In genomic region chr1:26723013-26723991, GRCh38 we compare ENCODE assay signal across 1 cellular context.
A peak's percentile ranks its signal among the peaks of the same experiment; 100 is the strongest.
TF ChIP-seq lines count a peak whose summit lies in the region.

No MANE protein-coding gene starts in this region.

TF ChIP-seq in HepG2, 621 proteins besides CTCF, POLR2A, EP300 and RAD21 (continued from another document and continues in another):
- TF ChIP-seq ZNF609 (CRISPR knock-in tag; IDR thresholded peaks at IDR 0.05; ENCODE audit: borderline replicate concordance) (no peak), ZNF510 (CRISPR knock-in tag; IDR thresholded peaks at IDR 0.05; ENCODE audit: low read depth) (no peak), ZNF576 (CRISPR knock-in tag; IDR thresholded peaks at IDR 0.05) (no peak), ZNF660 (CRISPR knock-in tag; IDR thresholded peaks at IDR 0.05; ENCODE audit: borderline replicate concordance, low read depth) (no peak), ZBTB39 (CRISPR knock-in tag; IDR thresholded peaks at IDR 0.05) (no peak), REXO4 (CRISPR knock-in tag; IDR thresholded peaks at IDR 0.05; ENCODE audit: borderline replicate concordance) (no peak), NFKB2 (CRISPR knock-in tag; IDR thresholded peaks at IDR 0.05; ENCODE audit: borderline replicate concordance) (peak; percentile 69; the same call in 1 of the 2 replicates), ZKSCAN8 (CRISPR knock-in tag; IDR thresholded peaks at IDR 0.05; ENCODE audit: borderline replicate concordance) (no peak), ONECUT2 (CRISPR knock-in tag; IDR thresholded peaks at IDR 0.05) (no peak), ZKSCAN1 (IDR thresholded peaks at IDR 0.05; ENCODE audit: low read length) (no peak), ZFP1 (CRISPR knock-in tag; IDR thresholded peaks at IDR 0.05) (no peak), SP140L (CRISPR knock-in tag; IDR thresholded peaks at IDR 0.05; ENCODE audit: borderline replicate concordance) (no peak), UBTF (CRISPR knock-in tag; IDR thresholded peaks at IDR 0.05) (no peak), TBX2 (CRISPR knock-in tag; IDR thresholded peaks at IDR 0.05; ENCODE audit: borderline replicate concordance) (peak; percentile 51; the same call in 1 of the 2 replicates), ZSCAN25 (CRISPR knock-in tag; IDR thresholded peaks at IDR 0.05) (no peak), IKZF5 (CRISPR knock-in tag; IDR thresholded peaks at IDR 0.05) (peak; percentile 81), USF2 (IDR thresholded peaks at IDR 0.05; ENCODE audit: low read depth, low read length) (peak; percentile 64), USF2 (CRISPR knock-in tag; IDR thresholded peaks at IDR 0.05; ENCODE audit: borderline replicate concordance) (peak; percentile 83; the same call in 1 of the 2 replicates), ZNF644 (CRISPR knock-in tag; IDR thresholded peaks at IDR 0.05; ENCODE audit: low read depth) (0 out of 2 replicates have a peak, but pooled peaks have one; percentile 30), ZNF343 (CRISPR knock-in tag; IDR thresholded peaks at IDR 0.05) (no peak), ZSCAN20 (CRISPR knock-in tag; IDR thresholded peaks at IDR 0.05; ENCODE audit: borderline replicate concordance) (no peak), KLF11 (CRISPR knock-in tag; IDR thresholded peaks at IDR 0.05) (no peak), FOXA3 (CRISPR knock-in tag; IDR thresholded peaks at IDR 0.05) (no peak), ARHGAP35 (CRISPR knock-in tag; IDR thresholded peaks at IDR 0.05; ENCODE audit: borderline replicate concordance) (no peak; the same call in 1 of the 2 replicates), E2F2 (CRISPR knock-in tag; IDR thresholded peaks at IDR 0.05; ENCODE audit: borderline replicate concordance) (no peak), KMT2A (CRISPR knock-in tag; IDR thresholded peaks at IDR 0.05) (no peak), PAX8 (CRISPR knock-in tag; IDR thresholded peaks at IDR 0.05; ENCODE audit: borderline replicate concordance) (no peak), ZBTB1 (CRISPR knock-in tag; IDR thresholded peaks at IDR 0.05; ENCODE audit: borderline replicate concordance) (no peak), TMF1 (CRISPR knock-in tag; IDR thresholded peaks at IDR 0.05; ENCODE audit: low read depth) (no peak), THRA (CRISPR knock-in tag; IDR thresholded peaks at IDR 0.05; ENCODE audit: borderline replicate concordance) (no peak; the same call in 1 of the 2 replicates), PRDM10 (CRISPR knock-in tag; IDR thresholded peaks at IDR 0.05; ENCODE audit: low read depth) (peak; percentile 56; the same call in 1 of the 2 replicates), ZNF362 (CRISPR knock-in tag; IDR thresholded peaks at IDR 0.05; ENCODE audit: borderline replicate concordance) (no peak), DNMT1 (CRISPR knock-in tag; IDR thresholded peaks at IDR 0.05) (no peak), RAD51 (IDR thresholded peaks at IDR 0.05; ENCODE audit: borderline replicate concordance) (peak; percentile 58; the same call in 1 of the 2 replicates), RFXAP (CRISPR knock-in tag; IDR thresholded peaks at IDR 0.05; ENCODE audit: borderline replicate concordance) (0 out of 2 replicates have a peak, but pooled peaks have one; percentile 54), SAFB2 (CRISPR knock-in tag; IDR thresholded peaks at IDR 0.05; ENCODE audit: borderline replicate concordance, low read depth) (no peak)
